Comparison of ENCODE assay signal across 9 cellular contexts in genomic region chr12:80709811-80710726, GRCh38.
DNase-seq lines count a peak whose midpoint lies in the region; ATAC-seq and TF ChIP-seq lines count a peak whose summit lies in the region.
"Had no signal": no experiment of that assay in that cellular context is flagged by ENCODE, and none has a peak within 500 bp of the region (broad histone marks: within the 10 kb centered on the region; RNA-seq: fewer than 3 reads in every experiment).

No MANE protein-coding gene starts in this region.

- peak; percentile 65 for ATAC-seq in GM19452 (IDR thresholded peaks at IDR 0.05; ENCODE audit: unreplicated experiment)

- TF ChIP-seq POLR2A in erythroblast (IDR thresholded peaks at IDR 0.05; ENCODE audit: low read length), result no peak

- no peak for DNase-seq in AG09309 (ENCODE audit: low read depth)
- DNase-seq in HuH-7 (ENCODE audit: low spot score), result peak; percentile 60
- DNase-seq in erythroblast (lab: John Stamatoyannopoulos, UW), result peak; percentile 18 to 50
- DNase-seq in DMS153 (lab: John Stamatoyannopoulos, UW), result no peak
- DNase-seq in GDM1 (lab: John Stamatoyannopoulos, UW), result no peak
- no peak for DNase-seq in middle frontal gyrus (ENCODE audit: extremely low spot score, low spot score)
- no peak for DNase-seq in activated naive CD4-positive, alpha-beta T cell (lab: John Stamatoyannopoulos, UW)

- H3K4me3 ChIP-seq in AG09309 (ENCODE audit: control insufficient read depth, low read depth, low read length), result no peak overlapping the region
- H3K4me3 ChIP-seq: SJSA1 had no signal

- peak; percentile 40 for TF ChIP-seq CTCF in AG09309 (IDR thresholded peaks at IDR 0.05; ENCODE audit: control insufficient read depth, insufficient read depth, low read depth, low read length, missing control alignments)

Comparison
In these comparisons a context has a peak if more than half of its experiments do, and no peak if none do; other contexts are left out.
1. DNase-seq: peak in HuH-7 (single experiment) and erythroblast (2 of 2); none in AG09309 (single experiment), DMS153 (single experiment), GDM1 (single experiment), middle frontal gyrus (single experiment) and activated naive CD4-positive, alpha-beta T cell (0 of 4).